Comparison of ENCODE assay signal across 1 cellular context in the genomic region with DNA sequence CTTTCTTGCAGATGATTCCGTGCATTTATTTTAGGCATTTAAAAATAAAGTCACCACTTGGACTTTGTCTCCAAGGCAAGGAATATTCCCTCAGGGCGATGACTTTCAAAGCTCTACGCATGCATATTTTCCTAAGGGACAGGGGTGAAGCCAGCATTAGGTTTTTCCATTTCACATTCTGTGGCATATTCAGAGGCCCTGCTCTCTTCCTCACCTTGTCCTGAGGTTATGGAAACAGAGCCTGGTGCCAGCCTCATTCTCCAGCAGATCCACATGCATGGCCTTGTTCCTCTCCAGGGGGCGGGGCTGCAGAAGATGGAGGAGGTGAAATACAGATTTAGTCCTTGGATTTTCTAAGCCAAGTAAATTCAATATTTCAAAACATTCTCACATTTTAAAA.
TF ChIP-seq lines count a peak whose summit lies in the region.

No MANE protein-coding gene starts in this region.

TF ChIP-seq in GM23338, 12 proteins besides CTCF, POLR2A, EP300 and RAD21 (continued from another document):
- TF ChIP-seq, protein P1, sequence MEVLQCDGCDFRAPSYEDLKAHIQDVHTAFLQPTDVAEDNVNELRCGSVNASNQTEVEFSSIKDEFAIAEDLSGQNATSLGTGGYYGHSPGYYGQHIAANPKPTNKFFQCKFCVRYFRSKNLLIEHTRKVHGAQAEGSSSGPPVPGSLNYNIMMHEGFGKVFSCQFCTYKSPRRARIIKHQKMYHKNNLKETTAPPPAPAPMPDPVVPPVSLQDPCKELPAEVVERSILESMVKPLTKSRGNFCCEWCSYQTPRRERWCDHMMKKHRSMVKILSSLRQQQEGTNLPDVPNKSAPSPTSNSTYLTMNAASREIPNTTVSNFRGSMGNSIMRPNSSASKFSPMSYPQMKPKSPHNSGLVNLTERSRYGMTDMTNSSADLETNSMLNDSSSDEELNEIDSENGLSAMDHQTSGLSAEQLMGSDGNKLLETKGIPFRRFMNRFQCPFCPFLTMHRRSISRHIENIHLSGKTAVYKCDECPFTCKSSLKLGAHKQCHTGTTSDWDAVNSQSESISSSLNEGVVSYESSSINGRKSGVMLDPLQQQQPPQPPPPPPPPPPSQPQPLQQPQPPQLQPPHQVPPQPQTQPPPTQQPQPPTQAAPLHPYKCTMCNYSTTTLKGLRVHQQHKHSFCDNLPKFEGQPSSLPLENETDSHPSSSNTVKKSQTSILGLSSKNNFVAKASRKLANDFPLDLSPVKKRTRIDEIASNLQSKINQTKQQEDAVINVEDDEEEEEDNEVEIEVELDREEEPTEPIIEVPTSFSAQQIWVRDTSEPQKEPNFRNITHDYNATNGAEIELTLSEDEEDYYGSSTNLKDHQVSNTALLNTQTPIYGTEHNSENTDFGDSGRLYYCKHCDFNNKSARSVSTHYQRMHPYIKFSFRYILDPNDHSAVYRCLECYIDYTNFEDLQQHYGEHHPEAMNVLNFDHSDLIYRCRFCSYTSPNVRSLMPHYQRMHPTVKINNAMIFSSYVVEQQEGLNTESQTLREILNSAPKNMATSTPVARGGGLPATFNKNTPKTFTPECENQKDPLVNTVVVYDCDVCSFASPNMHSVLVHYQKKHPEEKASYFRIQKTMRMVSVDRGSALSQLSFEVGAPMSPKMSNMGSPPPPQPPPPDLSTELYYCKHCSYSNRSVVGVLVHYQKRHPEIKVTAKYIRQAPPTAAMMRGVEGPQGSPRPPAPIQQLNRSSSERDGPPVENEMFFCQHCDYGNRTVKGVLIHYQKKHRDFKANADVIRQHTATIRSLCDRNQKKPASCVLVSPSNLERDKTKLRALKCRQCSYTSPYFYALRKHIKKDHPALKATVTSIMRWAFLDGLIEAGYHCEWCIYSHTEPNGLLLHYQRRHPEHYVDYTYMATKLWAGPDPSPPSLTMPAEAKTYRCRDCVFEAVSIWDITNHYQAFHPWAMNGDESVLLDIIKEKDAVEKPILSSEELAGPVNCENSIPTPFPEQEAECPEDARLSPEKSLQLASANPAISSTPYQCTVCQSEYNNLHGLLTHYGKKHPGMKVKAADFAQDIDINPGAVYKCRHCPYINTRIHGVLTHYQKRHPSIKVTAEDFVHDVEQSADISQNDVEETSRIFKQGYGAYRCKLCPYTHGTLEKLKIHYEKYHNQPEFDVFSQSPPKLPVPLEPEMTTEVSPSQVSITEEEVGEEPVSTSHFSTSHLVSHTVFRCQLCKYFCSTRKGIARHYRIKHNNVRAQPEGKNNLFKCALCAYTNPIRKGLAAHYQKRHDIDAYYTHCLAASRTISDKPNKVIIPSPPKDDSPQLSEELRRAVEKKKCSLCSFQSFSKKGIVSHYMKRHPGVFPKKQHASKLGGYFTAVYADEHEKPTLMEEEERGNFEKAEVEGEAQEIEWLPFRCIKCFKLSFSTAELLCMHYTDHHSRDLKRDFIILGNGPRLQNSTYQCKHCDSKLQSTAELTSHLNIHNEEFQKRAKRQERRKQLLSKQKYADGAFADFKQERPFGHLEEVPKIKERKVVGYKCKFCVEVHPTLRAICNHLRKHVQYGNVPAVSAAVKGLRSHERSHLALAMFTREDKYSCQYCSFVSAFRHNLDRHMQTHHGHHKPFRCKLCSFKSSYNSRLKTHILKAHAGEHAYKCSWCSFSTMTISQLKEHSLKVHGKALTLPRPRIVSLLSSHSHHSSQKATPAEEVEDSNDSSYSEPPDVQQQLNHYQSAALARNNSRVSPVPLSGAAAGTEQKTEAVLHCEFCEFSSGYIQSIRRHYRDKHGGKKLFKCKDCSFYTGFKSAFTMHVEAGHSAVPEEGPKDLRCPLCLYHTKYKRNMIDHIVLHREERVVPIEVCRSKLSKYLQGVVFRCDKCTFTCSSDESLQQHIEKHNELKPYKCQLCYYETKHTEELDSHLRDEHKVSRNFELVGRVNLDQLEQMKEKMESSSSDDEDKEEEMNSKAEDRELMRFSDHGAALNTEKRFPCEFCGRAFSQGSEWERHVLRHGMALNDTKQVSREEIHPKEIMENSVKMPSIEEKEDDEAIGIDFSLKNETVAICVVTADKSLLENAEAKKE (CRISPR knock-in tag; IDR thresholded peaks at IDR 0.05), result no peak
- no peak for TF ChIP-seq ZNF331 (CRISPR knock-in tag; IDR thresholded peaks at IDR 0.05; ENCODE audit: low read depth)
- TF ChIP-seq EZH2 (IDR thresholded peaks at IDR 0.05; ENCODE audit: low read depth, unreplicated experiment), result no peak
